ENCODE assay signal across 9 cellular contexts in genomic region chr19:39824143-39825092, GRCh38. TPM values are rescaled to one million over a fixed set of nuclear protein-coding genes. Genes with fewer than 3 reads are reported as not detected.
DNase-seq lines count a peak whose midpoint lies in the region; ATAC-seq, FAIRE-seq and TF ChIP-seq lines count a peak whose summit lies in the region.
"Had no signal": no experiment of that assay in that cellular context is flagged by ENCODE, and none has a peak within 500 bp of the region (broad histone marks: within the 10 kb centered on the region; RNA-seq: fewer than 3 reads in every experiment).

No MANE protein-coding gene starts in this region.

- H4K20me1 ChIP-seq in neural progenitor cell (ENCODE audit: low read depth) = peaks cover 2% of the 10 kb centered on the region

- H3K4me1 Mint-ChIP-seq in neural progenitor cell = no peaks in the 10 kb centered on the region

- CTCF ChIA-PET in Panc1 (lab: Charles Lee) = interaction anchor here (0.6 to 6.6 kb wide), 9 partner anchors 9 to 146 kb away, joined by 3 to 72 read pairs (median 8); partner anchors contain the start of genes DYRK1B, FBL and PSMC4

- H3K27me3 Mint-ChIP-seq in neural progenitor cell (ENCODE audit: insufficient read depth, low read depth) = peaks cover 5% of the 10 kb centered on the region

- no peak overlapping the region for H3K4me3 Mint-ChIP-seq in neural progenitor cell
- H3K4me3 Mint-ChIP-seq: nephron had no signal

- in situ Hi-C loops in Panc1 (cut with HindIII; ENCODE audit: low pct_unique_long_range_greater_than_20kb, low sequenced_read_pairs) = no loop called here

- H3K27me3 ChIP-seq in HUES6 (ENCODE audit: control insufficient read depth, insufficient read depth, low read length) (no peaks in the 10 kb centered on the region), Panc1 (ENCODE audit: control insufficient read depth, insufficient read depth, low read length) (no peaks in the 10 kb centered on the region), neural progenitor cell (no peaks in the 10 kb centered on the region), stomach (no peaks in the 10 kb centered on the region)

- H3K27ac ChIP-seq in HUES6 (ENCODE audit: low read depth, low read length) = peak overlapping the region; percentile 38; the same call in 1 of the 2 replicates
- H3K27ac ChIP-seq in Panc1 (ENCODE audit: low read length) = peak overlapping the region; percentile 78
- peak overlapping the region; percentile 77 for H3K27ac ChIP-seq in neural progenitor cell
- H3K27ac ChIP-seq in stomach = peak overlapping the region; percentile 52 to 87 (median 83)

- FAIRE-seq in frontal cortex (lab: Jason Lieb, UNC) = peak; percentile 95

- peak overlapping the region; percentile 11 for H2AFZ ChIP-seq in neural progenitor cell (replicated peaks)

- peak overlapping the region; percentile 95 for H3K4me2 ChIP-seq in neural progenitor cell

- peak overlapping the region; percentile 97 for H3K4me3 ChIP-seq in HUES6 (ENCODE audit: low read depth, low read length)
- peak overlapping the region; percentile 37 to 51 for H3K4me3 ChIP-seq in Panc1 (ENCODE audit: low read depth in 2 of 2, low read length in 2 of 2)
- H3K4me3 ChIP-seq in neural progenitor cell = peak overlapping the region; percentile 81
- peak overlapping the region; percentile 56 to 90 (median 88) for H3K4me3 ChIP-seq in stomach

- DNase-seq in COLO668 (lab: John Stamatoyannopoulos, UW; ENCODE audit: unreplicated experiment) (peak; percentile 92), Panc1 (ENCODE audit: low read depth, low spot score) (peak; percentile 100), frontal cortex (ENCODE audit: low spot score in 2 of 2) (peak; percentile 92 to 98), neural progenitor cell (ENCODE audit: low spot score) (peak; percentile 96), stomach (peak; percentile 92)
- DNase-seq in activated effector memory CD4-positive, alpha-beta T cell treated with anti-CD3 and anti-CD28 coated beads, Interleukin-2, amount 50 U/mL, for 16 hours = peak; percentile 94

- POLR2A ChIA-PET in Panc1 (lab: Charles Lee) = interaction anchor here (0.6 to 3.7 kb wide), 11 partner anchors 9 to 372 kb away, joined by 3 to 82 read pairs (median 4); partner anchors contain the start of genes DYRK1B and FBL

- TF ChIP-seq CTCF in Panc1 (IDR thresholded peaks at IDR 0.05) (no peak), neural progenitor cell (IDR thresholded peaks at IDR 0.05) (no peak), stomach (IDR thresholded peaks at IDR 0.05) (peak in 1 of 7 experiments; percentile 30)

- H3K9ac ChIP-seq in HUES6 (ENCODE audit: low read length) (peak overlapping the region; percentile 64), neural progenitor cell (peak overlapping the region; percentile 53)

- H3K79me2 ChIP-seq in neural progenitor cell (ENCODE audit: low read depth) = peaks cover 5% of the 10 kb centered on the region

- H3K9me3 ChIP-seq in HUES6 (ENCODE audit: control insufficient read depth, insufficient read depth, low read depth, low read length) (no peaks in the 10 kb centered on the region), Panc1 (ENCODE audit: control insufficient read depth, insufficient read depth, low read depth, low read length) (no peaks in the 10 kb centered on the region; the same call in 1 of the 2 replicates), neural progenitor cell (ENCODE audit: low read depth) (no peaks in the 10 kb centered on the region), stomach (no peaks in the 10 kb centered on the region)

- no peak for TF ChIP-seq EP300 in stomach (IDR thresholded peaks at IDR 0.05)

- H3K27ac Mint-ChIP-seq in neural progenitor cell = peak overlapping the region; percentile 72
- H3K27ac Mint-ChIP-seq: nephron had no signal

- TSS peak; percentile 30 for BruUV-seq in Panc1 (replicated peaks; lab: Mats Ljungman, UMichigan)

- ATAC-seq in GM21367 (IDR thresholded peaks at IDR 0.05; ENCODE audit: unreplicated experiment) (peak; percentile 89), Panc1 (peak; percentile 97)

- H3K36me3 ChIP-seq in HUES6 (ENCODE audit: control insufficient read depth, insufficient read depth, low read length) (peaks cover 16% of the 10 kb centered on the region; the same call in 1 of the 2 replicates), Panc1 (ENCODE audit: control insufficient read depth, insufficient read depth, low read length) (peaks cover 29% of the 10 kb centered on the region), neural progenitor cell (peaks cover 4% of the 10 kb centered on the region), stomach (peaks cover 31 to 48% (median 42%) of the 10 kb centered on the region in 4 donors)

- intact Hi-C loops in Panc1 (cut with micrococcal nuclease; ENCODE audit: unreplicated experiment) = loop anchor here (1.0 kb wide), 1 partner anchor 31 kb away; no protein-coding TSS in a partner anchor
- intact Hi-C loops in stomach (cut with DNase I; ENCODE audit: low total_unique reads) = no loop called here

- peaks cover 18% of the 10 kb centered on the region for H3K36me3 Mint-ChIP-seq in neural progenitor cell

- TF ChIP-seq POLR2A in stomach (IDR thresholded peaks at IDR 0.05) = peak in 2 of 4 donors; percentile 31 to 32

- peaks cover 11% of the 10 kb centered on the region for H3F3A ChIP-seq in neural progenitor cell (ENCODE audit: low read depth)

- 0 out of 2 replicates have a peak, but pooled peaks cover 3% of the 10 kb centered on the region for H3K4me1 ChIP-seq in HUES6 (ENCODE audit: control insufficient read depth, insufficient read depth, low read length)
- peaks cover 22% of the 10 kb centered on the region for H3K4me1 ChIP-seq in Panc1 (ENCODE audit: control insufficient read depth, insufficient read depth, low read length)
- no peaks in the 10 kb centered on the region for H3K4me1 ChIP-seq in neural progenitor cell
- H3K4me1 ChIP-seq in stomach = peaks cover 11 to 20% (median 18%) of the 10 kb centered on the region in 4 donors

- 3 to 6% (median 4%) methylated on average over 43 to 47 of the region's 47 CpGs for WGBS in stomach, 5 donors

- no peaks in the 10 kb centered on the region for H3K9me3 Mint-ChIP-seq in neural progenitor cell
- H3K9me3 Mint-ChIP-seq: nephron had no signal

RNA-seq across cellular contexts. Expression of gene DYRK1B, which starts 9.5 kb away (rescaled TPM):
- total RNA-seq in Panc1 (2021; ENCODE audit: unreplicated experiment) = 322 TPM
- polyA plus RNA-seq in Panc1 (2012; ENCODE audit: insufficient read length) = 462 TPM
- total RNA-seq in frontal cortex = 15.5 TPM
- 7.8 and 26.8 TPM in 2 replicates for total RNA-seq in neural progenitor cell (ENCODE audit: low replicate concordance)
- total RNA-seq in stomach = 10 to 100 TPM in 3 of 5 donors, 1 to 10 TPM in 2; 3.9 to 28.4 (median 10.7) TPM
- 10 to 100 TPM in 1 of 3 donors, 1 to 10 TPM in 2; 5.7 to 13.2 (median 9.1) TPM for polyA plus RNA-seq in stomach

RNA-seq across cellular contexts. Expression of gene FBL, which starts 21.8 kb away (rescaled TPM):
- total RNA-seq in Panc1 (2021; ENCODE audit: unreplicated experiment) (4,927 TPM), frontal cortex (295 TPM), neural progenitor cell (ENCODE audit: low replicate concordance) (386 and 428 TPM in 2 replicates), stomach (100 to 1,000 TPM in 4 of 5 donors, 10 to 100 TPM in 1; 59.8 to 311 (median 129) TPM)
- 6,160 TPM for polyA plus RNA-seq in Panc1 (2012; ENCODE audit: insufficient read length)
- polyA plus RNA-seq in stomach = 100 to 1,000 TPM; 229 to 331 (median 318) TPM

RNA-seq across cellular contexts. Expression of gene LEUTX, which starts 45.8 kb away (rescaled TPM):
- not detected for total RNA-seq in Panc1 (2021; ENCODE audit: unreplicated experiment)
- polyA plus RNA-seq in Panc1 (2012; ENCODE audit: insufficient read length) = not detected
- not detected for total RNA-seq in frontal cortex
- not detected in 2 replicates for total RNA-seq in neural progenitor cell (ENCODE audit: low replicate concordance)
- total RNA-seq in stomach = not detected
- polyA plus RNA-seq in stomach = not detected

Comparison
In these comparisons a context has a peak if more than half of its experiments do, and no peak if none do; other contexts are left out.
1. Peak in every context shown above with its lines: DNase-seq, ATAC-seq, H3K4me3 ChIP-seq and H3K27ac ChIP-seq.
2. H3K4me3 ChIP-seq: peak in every context shown above with its lines; median percentile 97 in HUES6; 88 in stomach; 81 in neural progenitor cell; 44 in Panc1.
3. RNA of gene DYRK1B, which starts 9.5 kb away (total RNA-seq): 322 TPM in Panc1 (single experiment); 15.5 TPM in frontal cortex (single experiment), 3.9 to 28.4 TPM in stomach and 7.8 to 26.8 TPM in neural progenitor cell; every median in the first group is over 10 times any median in the second.
4. RNA of gene FBL, which starts 21.8 kb away (total RNA-seq): 4,927 TPM in Panc1 (single experiment); 386 to 428 TPM in neural progenitor cell, 295 TPM in frontal cortex (single experiment) and 59.8 to 311 TPM in stomach; every median in the first group is over 10 times any median in the second.